In the genomic region with DNA sequence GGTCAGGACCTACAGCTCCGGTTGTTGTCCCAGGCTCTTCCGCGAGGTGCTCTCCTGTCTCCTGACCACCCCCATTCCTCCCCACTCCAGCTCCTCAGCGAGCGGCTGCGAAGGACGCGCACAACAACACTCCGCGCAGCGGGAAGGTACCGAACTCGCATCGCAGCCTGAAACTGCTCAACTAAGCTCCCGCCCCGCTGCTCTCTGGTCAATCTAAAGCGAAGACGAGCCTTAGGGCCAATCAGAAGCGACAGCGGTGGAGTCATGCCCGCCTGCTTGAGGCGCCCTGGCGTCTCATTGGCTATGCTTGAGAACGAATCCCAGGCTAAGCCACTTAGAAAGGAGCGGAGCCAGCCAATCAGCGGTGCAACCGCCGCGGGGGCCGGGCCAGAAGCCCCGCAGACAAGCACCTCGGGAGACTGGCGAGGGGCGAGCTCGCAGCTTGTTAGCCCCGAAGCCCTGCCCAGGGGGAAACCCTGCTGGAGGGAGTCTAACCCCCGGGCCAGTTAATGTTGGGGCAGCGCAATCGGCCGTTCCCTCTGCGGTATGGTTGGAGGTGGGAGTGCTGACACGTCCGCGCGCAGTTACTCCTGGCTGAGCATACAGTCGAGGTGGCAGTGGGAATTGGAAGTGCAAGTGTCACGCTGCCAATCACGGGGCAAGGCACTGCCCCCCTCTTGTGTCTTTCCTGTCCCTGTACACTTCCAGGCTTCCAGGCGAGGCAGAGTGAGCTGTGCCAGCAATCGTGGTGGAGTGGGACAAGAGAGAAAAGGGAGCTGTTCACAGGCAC, we compare ENCODE assay signal across 8 cellular contexts. TPM values are rescaled to one million over a fixed set of nuclear protein-coding genes. Genes with fewer than 3 reads are reported as not detected.
DNase-seq lines count a peak whose midpoint lies in the region; ATAC-seq and TF ChIP-seq lines count a peak whose summit lies in the region.

No MANE protein-coding gene starts in this region.

- WGBS in esophagus muscularis mucosa = 0% methylated on average over 19 of the region's 50 CpGs

- intact Hi-C loops in esophagus muscularis mucosa (cut with DNase I) = loop anchor here (2.0 kb wide), 1 partner anchor 14 kb away; no protein-coding TSS in a partner anchor

- H3K9me3 ChIP-seq in esophagus muscularis mucosa = no peaks in the 10 kb centered on the region
- no peaks in the 10 kb centered on the region for H3K9me3 ChIP-seq in muscle layer of duodenum (ENCODE audit: control insufficient read depth in 1 of 2, low read length in 2 of 2)

- peaks cover 0 to 14% (median 0%) of the 10 kb centered on the region in 4 donors for H3K27me3 ChIP-seq in esophagus muscularis mucosa
- no peaks in the 10 kb centered on the region for H3K27me3 ChIP-seq in muscle layer of duodenum (ENCODE audit: low read depth, low read length)

- peak in 1 of 3 experiments; percentile 11 for TF ChIP-seq CTCF in esophagus muscularis mucosa (IDR thresholded peaks at IDR 0.05)

- TF ChIP-seq EP300 in esophagus muscularis mucosa (IDR thresholded peaks at IDR 0.05) = no peak

- H3K4me3 ChIP-seq in esophagus muscularis mucosa = peak overlapping the region; percentile 62 to 91 (median 66)
- peak overlapping the region; percentile 67 to 83 for H3K4me3 ChIP-seq in muscle layer of duodenum (ENCODE audit: low read depth in 1 of 2, low read length in 2 of 2)

- no peak for TF ChIP-seq POLR2A in esophagus muscularis mucosa (IDR thresholded peaks at IDR 0.05; ENCODE audit: low read depth)

- peak; percentile 89 for ATAC-seq in GM21528 (IDR thresholded peaks at IDR 0.05; ENCODE audit: low FRiP score, unreplicated experiment)

- H3K27ac ChIP-seq in esophagus muscularis mucosa (replicated peaks in 1 of 4) = peak overlapping the region; percentile 29 to 62 (median 42)
- H3K27ac ChIP-seq in muscle layer of duodenum (ENCODE audit: low read length) = no peak overlapping the region

- DNase-seq in DMS 273 treated with DMSO at 0.1 percent for 48 hours (lab: John Stamatoyannopoulos, UW) = peak; percentile 97
- DNase-seq in HuH-7.5 (ENCODE audit: low spot score) = peak; percentile 98
- peak; percentile 100 for DNase-seq in OCI-M2 (lab: John Stamatoyannopoulos, UW; ENCODE audit: unreplicated experiment)
- peak; percentile 88 for DNase-seq in activated T-cell treated with anti-CD3 and anti-CD28 coated beads, Interleukin-2, amount 50 U/mL, for 1 hour
- peak; percentile 99 for DNase-seq in esophagus muscularis mucosa (ENCODE audit: extremely low spot score)
- peak; percentile 79 for DNase-seq in stimulated activated CD8-positive, alpha-beta memory T cell treated with anti-CD3 and anti-CD28 coated beads, Interleukin-7, amount 100 ng/mL, for 24 hours (ENCODE audit: low read depth)

- H3K36me3 ChIP-seq in esophagus muscularis mucosa (no peaks in the 10 kb centered on the region), muscle layer of duodenum (ENCODE audit: control insufficient read depth in 1 of 2, insufficient read depth in 2 of 2, low read length in 2 of 2) (no peaks in the 10 kb centered on the region)

- H3K4me1 ChIP-seq in esophagus muscularis mucosa (peaks cover 11 to 16% (median 15%) of the 10 kb centered on the region in 4 donors), muscle layer of duodenum (ENCODE audit: control insufficient read depth in 1 of 2, insufficient read depth in 2 of 2, low read length in 2 of 2) (peaks cover 0 to 7% of the 10 kb centered on the region in 2 donors)

RNA-seq across cellular contexts. Expression of a gene that starts 1.9 kb away (rescaled TPM):
- not detected for total RNA-seq in esophagus muscularis mucosa

RNA-seq across cellular contexts. Expression of a gene that starts 15.4 kb away (rescaled TPM):
- total RNA-seq in esophagus muscularis mucosa = 10 to 100 TPM; 22.0 to 30.6 (median 24.2) TPM

RNA-seq across cellular contexts. Expression of a gene that starts 36.1 kb away (rescaled TPM):
- total RNA-seq in esophagus muscularis mucosa = not detected

RNA-seq across cellular contexts. Expression of a gene that starts 39.8 kb away (rescaled TPM):
- total RNA-seq in esophagus muscularis mucosa = 1 to 10 TPM; 1.7 to 8.1 (median 5.9) TPM

RNA-seq across cellular contexts. Expression of a gene that starts 42.8 kb away (rescaled TPM):
- total RNA-seq in esophagus muscularis mucosa = 10 to 100 TPM in 3 of 4 donors, 1 to 10 TPM in 1; 7.9 to 31.1 (median 20.9) TPM
